ENCODE assay signal across 12 cellular contexts in genomic region chr17:41651625-41652460, GRCh38. TPM values are rescaled to one million over a fixed set of nuclear protein-coding genes. Genes with fewer than 3 reads are reported as not detected.
A peak's percentile ranks its signal among the peaks of the same experiment; 100 is the strongest.
DNase-seq lines count a peak whose midpoint lies in the region; ATAC-seq and TF ChIP-seq lines count a peak whose summit lies in the region.
"Had no signal": no experiment of that assay in that cellular context is flagged by ENCODE, and none has a peak within 500 bp of the region (broad histone marks: within the 10 kb centered on the region; RNA-seq: fewer than 3 reads in every experiment).

No MANE protein-coding gene starts in this region.

- H3K27me3 ChIP-seq in muscle layer of duodenum (ENCODE audit: low read depth, low read length) (no peaks in the 10 kb centered on the region), thoracic aorta (replicated peaks; ENCODE audit: insufficient read depth) (no peaks in the 10 kb centered on the region), mesendoderm (ENCODE audit: insufficient read depth, low read length, poor library complexity) (no peaks in the 10 kb centered on the region)

- DNase-seq in NCI-H1694 (lab: John Stamatoyannopoulos, UW) (peak; percentile 83), coronary artery (ENCODE audit: low spot score) (no peak), thoracic aorta (ENCODE audit: low spot score) (no peak), mesendoderm (no peak), NCI-H748 treated with DMSO at 0.1 percent for 48 hours (lab: John Stamatoyannopoulos, UW) (no peak)
- no peak for DNase-seq in stimulated activated CD4-positive, alpha-beta T cell treated with anti-CD3 and anti-CD28 coated beads, Interleukin-2, amount 100 ng/mL, for 48 hours
- no peak for DNase-seq in effector CD4-positive, alpha-beta T cell
- DNase-seq: KG1; NCI-H510A treated with DMSO at 0.1 percent for 48 hours; stimulated activated naive CD8-positive, alpha-beta T cell treated with anti-CD3 and anti-CD28 coated beads, Interleukin-15, amount 100 ng/mL, for 72 hours; SW 1271 had no signal

- H2BK15ac ChIP-seq in mesendoderm (replicated peaks; ENCODE audit: low read depth): no peak overlapping the region

- no peak overlapping the region for H3K9ac ChIP-seq in mesendoderm (ENCODE audit: low read length)

- no peak overlapping the region for H3K23ac ChIP-seq in mesendoderm (ENCODE audit: low read length)

- H4K8ac ChIP-seq in mesendoderm (ENCODE audit: low read depth, low read length): no peak overlapping the region

- H3K79me1 ChIP-seq in mesendoderm (ENCODE audit: low read length): no peaks in the 10 kb centered on the region

- peaks cover 0 to 19% of the 10 kb centered on the region in 2 donors for H3K4me1 ChIP-seq in muscle layer of duodenum (ENCODE audit: control insufficient read depth in 1 of 2, insufficient read depth in 2 of 2, low read length in 2 of 2)
- peaks cover 6 to 35% of the 10 kb centered on the region in 2 donors for H3K4me1 ChIP-seq in thoracic aorta (ENCODE audit: control insufficient read depth in 1 of 2, low read depth in 2 of 2)
- H3K4me1 ChIP-seq in mesendoderm (ENCODE audit: control insufficient read depth, low read depth, low read length): no peaks in the 10 kb centered on the region

- H3K18ac ChIP-seq in mesendoderm (ENCODE audit: low read length): no peak overlapping the region

- H2BK120ac ChIP-seq in mesendoderm (ENCODE audit: low read depth, low read length): no peak overlapping the region

- no peak overlapping the region for H2AK5ac ChIP-seq in mesendoderm (ENCODE audit: low read length)

- no peak for ATAC-seq in thoracic aorta (ENCODE audit: insufficient number of reproducible peaks, low FRiP score, low read depth)
- ATAC-seq: stimulated activated naive CD8-positive, alpha-beta T cell treated with anti-CD3 and anti-CD28 coated beads, Interleukin-15, amount 100 ng/mL, for 72 hours had no signal

- H3K4ac ChIP-seq in mesendoderm (ENCODE audit: low read depth, low read length): no peak overlapping the region

- H2BK5ac ChIP-seq in mesendoderm (ENCODE audit: low read length): no peak overlapping the region

- no peaks in the 10 kb centered on the region for H3K9me3 ChIP-seq in muscle layer of duodenum (ENCODE audit: control insufficient read depth in 1 of 2, low read length in 2 of 2)
- no peaks in the 10 kb centered on the region for H3K9me3 ChIP-seq in thoracic aorta

- no peak overlapping the region for H3K56ac ChIP-seq in mesendoderm (ENCODE audit: low read length)

- no peak overlapping the region for H3K4me2 ChIP-seq in mesendoderm (ENCODE audit: low read length)

- H3K27ac ChIP-seq in coronary artery: peak overlapping the region; percentile 25 to 80
- peak overlapping the region; percentile 71 for H3K27ac ChIP-seq in muscle layer of duodenum (ENCODE audit: low read length)
- H3K27ac ChIP-seq in thoracic aorta: peak overlapping the region; percentile 50 to 60
- no peak overlapping the region for H3K27ac ChIP-seq in mesendoderm (ENCODE audit: low read depth, low read length)

- no peaks in the 10 kb centered on the region for H3K79me2 ChIP-seq in mesendoderm (ENCODE audit: control insufficient read depth, insufficient read depth, low read length)

- TF ChIP-seq CTCF in coronary artery (IDR thresholded peaks at IDR 0.05) (no peak), thoracic aorta (IDR thresholded peaks at IDR 0.05) (no peak)

- 100% methylated on average over 1 of the region's 13 CpGs for WGBS in mesendoderm (ENCODE audit: extremely low coverage, insufficient coverage, low lambda C conversion rate)

- H4K5ac ChIP-seq in mesendoderm (ENCODE audit: low read length): no peak overlapping the region

- H3K36me3 ChIP-seq in muscle layer of duodenum (ENCODE audit: control insufficient read depth in 1 of 2, insufficient read depth in 2 of 2, low read length in 2 of 2) (no peaks in the 10 kb centered on the region), thoracic aorta (no peaks in the 10 kb centered on the region), mesendoderm (ENCODE audit: control insufficient read depth, insufficient read depth, low read length) (no peaks in the 10 kb centered on the region)

- peak overlapping the region; percentile 55 for H3K4me3 ChIP-seq in coronary artery
- H3K4me3 ChIP-seq in muscle layer of duodenum (ENCODE audit: low read depth in 1 of 2, low read length in 2 of 2): no peak overlapping the region
- peak overlapping the region; percentile 54 for H3K4me3 ChIP-seq in thoracic aorta
- no peak overlapping the region for H3K4me3 ChIP-seq in mesendoderm (ENCODE audit: low read length)

RNA-seq across cellular contexts. Expression of gene KRT17, which starts 27.5 kb away (rescaled TPM):
- total RNA-seq in thoracic aorta: 10 to 100 TPM; 74.7 to 87.1 TPM
- 0.73 TPM for polyA plus RNA-seq in mesendoderm (2013, experiment 1 of 2)
- polyA plus RNA-seq in mesendoderm (2013, experiment 2 of 2): 0.70 TPM

RNA-seq across cellular contexts. Expression of gene EIF1, which starts 36.8 kb away (rescaled TPM):
- 100 to 1,000 TPM; 167 to 318 TPM for total RNA-seq in thoracic aorta
- polyA plus RNA-seq in mesendoderm (2013, experiment 1 of 2): 472 TPM
- 473 TPM for polyA plus RNA-seq in mesendoderm (2013, experiment 2 of 2)

RNA-seq across cellular contexts. Expression of gene KRT16, which starts 39.3 kb away (rescaled TPM):
- total RNA-seq in thoracic aorta: 10 to 100 TPM in 1 of 2 donors, 1 to 10 TPM in 1; 6.5 to 16.8 TPM
- polyA plus RNA-seq in mesendoderm (2013, experiment 1 of 2): 0.01 TPM
- not detected for polyA plus RNA-seq in mesendoderm (2013, experiment 2 of 2)

Comparison
In these comparisons a context has a peak if more than half of its experiments do, and no peak if none do; other contexts are left out.
1. H3K4me3 ChIP-seq: peak in coronary artery (single experiment) and thoracic aorta (single experiment); none in muscle layer of duodenum (0 of 2) and mesendoderm (single experiment).